ENCODE assay signal across 24 cellular contexts in genomic region chr3:141514382-141514781, GRCh38.
"Had no signal": no experiment of that assay in that cellular context is flagged by ENCODE, and none has a peak within 500 bp of the region (broad histone marks: within the 10 kb centered on the region; RNA-seq: fewer than 3 reads in every experiment).

No MANE protein-coding gene starts in this region.

- H3K4me3 ChIP-seq: coronary artery, gastrocnemius medialis, neural progenitor cell, prostate gland, right atrium auricular region, tibial artery had no signal

- H3K36me3 ChIP-seq: prostate gland had no signal

- H3K4me2 ChIP-seq: neural progenitor cell had no signal

- H2AFZ ChIP-seq: neural progenitor cell had no signal

- H3K9me3 ChIP-seq: gastrocnemius medialis, prostate gland, right atrium auricular region, tibial artery had no signal

- H3K4me3 Mint-ChIP-seq: neural progenitor cell; T-helper 2 cell treated with Interferon-gamma antibody and Interleukin-4, amounts not matched to agents 5 μg/mL and 100 μg/mL, for 36 hours had no signal

- H3K27ac ChIP-seq: brain microvascular endothelial cell, coronary artery, gastrocnemius medialis, neural progenitor cell, prostate gland, right atrium auricular region, tibial artery had no signal

- FAIRE-seq: endometrium, TTC549 had no signal

- H3K4me1 ChIP-seq: gastrocnemius medialis, neural progenitor cell, prostate gland, right atrium auricular region had no signal

- DNase-seq: activated effector memory CD4-positive, alpha-beta T cell treated with anti-CD3 and anti-CD28 coated beads, Interleukin-2, amount 50 U/mL, for 16 hours; anterior cingulate cortex; brain microvascular endothelial cell; central memory CD4-positive, alpha-beta T cell; erythroblast; gastrocnemius medialis; head of caudate nucleus; kidney; midbrain; stimulated activated CD4-positive, alpha-beta T cell treated with anti-CD3 and anti-CD28 coated beads, Interleukin-12 subunit alpha, Interleukin-12 subunit beta, amount 100 ng/mL, for 4 hours; stimulated activated CD4-positive, alpha-beta T cell treated with anti-CD3 and anti-CD28 coated beads, Interleukin-1b, Interleukin-23, amount 100 ng/mL, for 48 hours; stimulated activated CD8-positive, alpha-beta memory T cell treated with anti-CD3 and anti-CD28 coated beads, Interleukin-4, amount 100 ng/mL, for 48 hours; stimulated activated naive CD4-positive, alpha-beta T cell treated with Interleukin-2 at 50 U/mL for 16 hours; substantia nigra; SW 1271; tibial artery had no signal

- H3K4me1 Mint-ChIP-seq: neural progenitor cell had no signal

- H3K27me3 ChIP-seq: brain microvascular endothelial cell, gastrocnemius medialis, neural progenitor cell, right atrium auricular region, tibial artery had no signal

- H3K9ac ChIP-seq: neural progenitor cell had no signal

- H3K27ac Mint-ChIP-seq: neural progenitor cell had no signal

- ATAC-seq: gastrocnemius medialis, left lobe of liver had no signal

- H3K9me3 Mint-ChIP-seq: neural progenitor cell had no signal
